16 cellular contexts compared by ENCODE assay signal in the genomic region with DNA sequence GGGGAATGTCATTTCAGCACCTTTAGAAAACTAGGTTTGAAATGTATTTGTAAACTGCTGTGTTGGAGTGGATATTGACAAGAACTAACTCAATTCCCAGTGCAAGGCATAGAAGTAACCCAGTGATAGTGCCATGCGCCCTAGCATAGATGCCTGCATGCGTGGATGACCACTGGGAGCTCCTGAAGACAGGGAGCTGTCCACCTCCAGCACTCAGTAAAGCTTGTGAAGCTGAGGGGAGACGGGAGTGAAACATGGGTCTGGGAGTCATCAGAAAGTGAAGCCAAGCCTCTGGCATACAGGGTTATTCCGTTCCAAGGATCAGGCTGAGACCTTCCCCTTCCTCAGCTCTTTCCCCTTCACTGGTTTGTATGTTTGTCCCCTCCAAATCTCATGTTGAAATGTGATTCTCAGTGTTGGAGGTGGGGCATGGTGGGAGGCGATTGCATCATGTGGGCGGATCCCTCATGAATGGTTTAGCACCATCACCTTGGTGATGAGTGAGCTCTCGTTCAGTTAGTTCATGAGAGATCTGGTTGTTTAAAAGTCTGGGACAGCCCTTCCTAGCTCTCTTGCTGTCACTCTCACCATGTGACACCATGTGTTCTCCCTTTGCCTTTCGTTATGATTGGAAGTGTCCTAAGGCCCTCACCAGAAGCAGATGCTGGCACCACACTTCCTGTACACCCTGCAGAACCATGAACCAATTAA.
A peak's percentile ranks its signal among the peaks of the same experiment; 100 is the strongest.
DNase-seq lines count a peak whose midpoint lies in the region; ATAC-seq, FAIRE-seq and TF ChIP-seq lines count a peak whose summit lies in the region.
"Had no signal": no experiment of that assay in that cellular context is flagged by ENCODE, and none has a peak within 500 bp of the region (broad histone marks: within the 10 kb centered on the region; RNA-seq: fewer than 3 reads in every experiment).

No MANE protein-coding gene starts in this region.

- TF ChIP-seq RAD21 in A549 (conservative IDR thresholded peaks at IDR 0.05 in 1 of 2, IDR thresholded peaks at IDR 0.05 in 1 of 2) (no peak), GM12878 (IDR thresholded peaks at IDR 0.05; ENCODE audit: insufficient read depth, low read depth, low read length) (no peak)

- in situ Hi-C loops in GM12878 (cut with MboI): no loop called here

- H4K20me1 ChIP-seq in GM12878 (ENCODE audit: control insufficient read depth, insufficient read depth): no peaks in the 10 kb centered on the region

- H3K4me3 ChIP-seq in A549: no peak overlapping the region
- H3K4me3 ChIP-seq in HEK293 (ENCODE audit: low read depth, low read length): no peak overlapping the region
- H3K4me3 ChIP-seq in GM12878: no peak overlapping the region
- no peak overlapping the region for H3K4me3 ChIP-seq in colonic mucosa
- H3K4me3 ChIP-seq: adrenal gland, left ventricle myocardium inferior, testis had no signal

- H2AFZ ChIP-seq in GM12878 (ENCODE audit: control insufficient read depth, low read depth, low read length): no peak overlapping the region
- H2AFZ ChIP-seq: parathyroid adenoma had no signal

- TF ChIP-seq EP300 in A549 (IDR thresholded peaks at IDR 0.05): no peak
- TF ChIP-seq EP300 in GM12878 (IDR thresholded peaks at IDR 0.05; ENCODE audit: borderline replicate concordance in 1 of 2, control insufficient read depth in 1 of 2, low read depth in 2 of 2, low read length in 2 of 2): no peak

- CTCF ChIA-PET in A549 (lab: Yijun Ruan, JAX): interaction anchor here (1.0 to 1.2 kb wide), 2 partner anchors 11 to 12 kb away, joined by 3 read pairs; no protein-coding TSS in a partner anchor
- CTCF ChIA-PET in HEK293 (lab: Yijun Ruan, JAX): interaction anchor here (0.6 to 1.4 kb wide), 2 partner anchors 113 to 185 kb away, joined by 3 read pairs; no protein-coding TSS in a partner anchor
- CTCF ChIA-PET in GM12878 (lab: Yijun Ruan, JAX): interaction anchor here (0.5 to 1.5 kb wide), 3 partner anchors 34 to 1457 kb away, joined by 3 read pairs; no protein-coding TSS in a partner anchor

- no peak for TF ChIP-seq POLR2A in A549 (IDR thresholded peaks at IDR 0.05; ENCODE audit: low read length)
- TF ChIP-seq POLR2A in GM12878 (IDR thresholded peaks at IDR 0.05; ENCODE audit: low read depth, low read length): no peak

- no TSS peak for BruUV-seq in GM12878 (replicated peaks; lab: Mats Ljungman, UMichigan)

- RAD21 ChIA-PET in GM12878 (lab: Charles Lee; ENCODE audit: unreplicated experiment): no interaction called here

- H3K36me3 ChIP-seq in HEK293 (ENCODE audit: control insufficient read depth in 2 of 2, insufficient read depth in 1 of 2, low read length in 2 of 2): no peaks in the 10 kb centered on the region
- no peaks in the 10 kb centered on the region for H3K36me3 ChIP-seq in GM12878 (ENCODE audit: control insufficient read depth in 2 of 2, insufficient read depth in 2 of 2, low read length in 1 of 2)
- H3K36me3 ChIP-seq in colonic mucosa: no peaks in the 10 kb centered on the region
- H3K36me3 ChIP-seq: adrenal gland, left ventricle myocardium inferior had no signal

- WGBS in A549 (ENCODE audit: missing lambda C conversion rate): under 1% methylated on average over 8 of the region's 8 CpGs
- 22% methylated on average over 8 of the region's 8 CpGs for WGBS in GM12878 (ENCODE audit: insufficient coverage, insufficient replicate concordance, low lambda C conversion rate, missing lambda C conversion rate)

- SMC1A ChIA-PET in GM12878 (lab: Charles Lee; ENCODE audit: uncharacterized antibody, unreplicated experiment): interaction anchor here (0.7 to 1.0 kb wide), 2 partner anchors 289 to 312 kb away, joined by 3 read pairs; no protein-coding TSS in a partner anchor

- DNase-seq in A549 (ENCODE audit: low read depth in 1 of 2, low spot score in 1 of 2) (no peak), NCI-H748 treated with DMSO at 0.1 percent for 48 hours (lab: John Stamatoyannopoulos, UW) (peak; percentile 87), GM12878 (ENCODE audit: low read depth, low spot score) (no peak), frontal cortex (ENCODE audit: low spot score in 2 of 2) (no peak), colonic mucosa (no peak)
- no peak for DNase-seq in effector CD4-positive, alpha-beta T cell
- DNase-seq: activated CD4-positive, alpha-beta memory T cell treated with anti-CD3 and anti-CD28 coated beads, Interleukin-2, amount 10 ng/mL, durations not matched to agents 7 days and 5 days; activated T-cell treated with anti-CD3 and anti-CD28 coated beads, Interleukin-2, amount 50 U/mL, for 48 hours; adrenal gland; left ventricle myocardium inferior; NCI-H1092; stimulated activated CD4-positive, alpha-beta T cell treated with anti-CD3 and anti-CD28 coated beads, Interleukin-2, amount 100 ng/mL, for 48 hours; testis had no signal

- POLR2A ChIA-PET in A549 (lab: Yijun Ruan, JAX): no interaction called here
- POLR2A ChIA-PET in HEK293 (lab: Yijun Ruan, JAX): no interaction called here
- POLR2A ChIA-PET in GM12878 (lab: Charles Lee): interaction anchor here (0.6 kb wide), 1 partner anchor 83 kb away, joined by 3 read pairs; no protein-coding TSS in a partner anchor

- no peak overlapping the region for H3K9ac ChIP-seq in GM12878 (ENCODE audit: control insufficient read depth, insufficient read depth, low read length)
- H3K9ac ChIP-seq in colonic mucosa (ENCODE audit: low read depth in 2 of 2, low read length in 2 of 2): no peak overlapping the region
- H3K9ac ChIP-seq: parathyroid adenoma had no signal

- H3K4me2 ChIP-seq in A549: no peak overlapping the region
- no peak overlapping the region for H3K4me2 ChIP-seq in GM12878 (ENCODE audit: control insufficient read depth, insufficient read depth)

- H3K27ac ChIP-seq in A549: no peak overlapping the region
- no peak overlapping the region for H3K27ac ChIP-seq in HEK293 (ENCODE audit: extremely low read depth, low read depth, low read length)
- H3K27ac ChIP-seq in GM12878 (ENCODE audit: control insufficient read depth, insufficient read depth): no peak overlapping the region
- no peak overlapping the region for H3K27ac ChIP-seq in colonic mucosa
- H3K27ac ChIP-seq: adrenal gland, left ventricle myocardium inferior, parathyroid adenoma, testis had no signal

- H3K79me2 ChIP-seq in GM12878 (ENCODE audit: control insufficient read depth, insufficient read depth, low read length): no peaks in the 10 kb centered on the region
- H3K79me2 ChIP-seq: parathyroid adenoma had no signal

- ATAC-seq in A549 (no peak), GM12878 (peak; percentile 83), GM21529 (IDR thresholded peaks at IDR 0.05; ENCODE audit: unreplicated experiment) (no peak)

- H3K27me3 ChIP-seq in GM12878 (replicated peaks in 1 of 2; ENCODE audit: control insufficient read depth in 2 of 2, insufficient read depth in 2 of 2, low read length in 1 of 2): no peaks in the 10 kb centered on the region; a peak in 1 of 4 replicates
- H3K27me3 ChIP-seq in colonic mucosa: no peaks in the 10 kb centered on the region
- H3K27me3 ChIP-seq: adrenal gland, testis had no signal

- no peaks in the 10 kb centered on the region for H3K4me1 ChIP-seq in A549
- no peaks in the 10 kb centered on the region for H3K4me1 ChIP-seq in HEK293 (ENCODE audit: control insufficient read depth, insufficient read depth, low read length)
- no peaks in the 10 kb centered on the region for H3K4me1 ChIP-seq in GM12878 (ENCODE audit: control insufficient read depth, insufficient read depth, low read length)
- no peaks in the 10 kb centered on the region for H3K4me1 ChIP-seq in colonic mucosa
- H3K4me1 ChIP-seq: parathyroid adenoma, testis had no signal

- FAIRE-seq in A549 (lab: Jason Lieb, UNC): no peak
- no peak for FAIRE-seq in GM12878 (lab: Jason Lieb, UNC)
- FAIRE-seq in frontal cortex (lab: Jason Lieb, UNC): no peak

- TF ChIP-seq CTCF in A549 (IDR thresholded peaks at IDR 0.05) (no peak), HEK293 (tag by site-specific recombination; IDR thresholded peaks at IDR 0.05) (no peak), GM12878 (IDR thresholded peaks at IDR 0.05 in 2 of 3, conservative IDR thresholded peaks at IDR 0.05 in 1 of 3; ENCODE audit: control insufficient read depth in 2 of 3, extremely low read depth in 1 of 3, insufficient read depth in 1 of 3, low read depth in 3 of 3, low read length in 3 of 3) (no peak), colonic mucosa (IDR thresholded peaks at IDR 0.05) (no peak)

- H3K9me3 ChIP-seq in A549: no peaks in the 10 kb centered on the region
- H3K9me3 ChIP-seq in HEK293 (ENCODE audit: control insufficient read depth, insufficient read depth, low read depth, low read length): no peaks in the 10 kb centered on the region
- H3K9me3 ChIP-seq in GM12878 (replicated peaks; ENCODE audit: control insufficient read depth, insufficient read depth, low read length): no peaks in the 10 kb centered on the region
- no peaks in the 10 kb centered on the region for H3K9me3 ChIP-seq in colonic mucosa
- H3K9me3 ChIP-seq: adrenal gland, left ventricle myocardium inferior, testis had no signal

- intact Hi-C loops in GM12878 (cut with micrococcal nuclease; ENCODE audit: unreplicated experiment): loop anchor here (5.0 to 10.0 kb wide), 4 partner anchors 298 to 973 kb away; no protein-coding TSS in a partner anchor
- intact Hi-C loops in colonic mucosa (cut with DNase I): no loop called here

TF ChIP-seq in GM12878, 131 proteins besides CTCF, POLR2A, EP300 and RAD21 (continues in another document):
- TF ChIP-seq ZNF622 (IDR thresholded peaks at IDR 0.05) (no peak), PAX8 (IDR thresholded peaks at IDR 0.05) (no peak), RUNX3 (IDR thresholded peaks at IDR 0.05; ENCODE audit: low read length) (no peak), TARDBP (IDR thresholded peaks at IDR 0.05; ENCODE audit: borderline replicate concordance) (no peak), KDM1A (IDR thresholded peaks at IDR 0.05; ENCODE audit: borderline replicate concordance) (no peak), NFXL1 (IDR thresholded peaks at IDR 0.05; ENCODE audit: borderline replicate concordance) (no peak)
- TF ChIP-seq, protein P1, sequence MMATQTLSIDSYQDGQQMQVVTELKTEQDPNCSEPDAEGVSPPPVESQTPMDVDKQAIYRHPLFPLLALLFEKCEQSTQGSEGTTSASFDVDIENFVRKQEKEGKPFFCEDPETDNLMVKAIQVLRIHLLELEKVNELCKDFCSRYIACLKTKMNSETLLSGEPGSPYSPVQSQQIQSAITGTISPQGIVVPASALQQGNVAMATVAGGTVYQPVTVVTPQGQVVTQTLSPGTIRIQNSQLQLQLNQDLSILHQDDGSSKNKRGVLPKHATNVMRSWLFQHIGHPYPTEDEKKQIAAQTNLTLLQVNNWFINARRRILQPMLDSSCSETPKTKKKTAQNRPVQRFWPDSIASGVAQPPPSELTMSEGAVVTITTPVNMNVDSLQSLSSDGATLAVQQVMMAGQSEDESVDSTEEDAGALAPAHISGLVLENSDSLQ (IDR thresholded peaks at IDR 0.05): peak; percentile 66
